In the genomic region with DNA sequence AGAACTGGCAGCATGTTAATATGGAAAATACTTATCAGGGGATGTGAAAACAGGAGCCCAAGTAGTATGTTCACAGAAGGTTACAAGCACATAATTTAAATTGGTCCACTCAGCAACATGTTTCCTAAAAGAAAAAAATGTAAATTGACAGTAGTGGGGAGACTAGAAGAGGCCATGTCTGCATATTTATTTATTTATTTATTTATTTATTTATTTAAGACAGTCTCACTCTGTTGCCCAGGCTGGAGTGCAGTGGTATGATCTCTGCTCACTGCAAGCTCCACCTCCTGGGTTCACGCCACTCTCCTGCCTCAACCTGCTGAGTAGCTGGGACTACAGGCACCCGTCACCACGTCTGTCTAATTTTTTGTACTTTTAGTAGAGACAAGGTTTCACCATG, we compare ENCODE assay signal across 1 cellular context.
A peak's percentile ranks its signal among the peaks of the same experiment; 100 is the strongest.
TF ChIP-seq lines count a peak whose summit lies in the region.

No MANE protein-coding gene starts in this region.

TF ChIP-seq in HEK293, 187 proteins besides CTCF, POLR2A, EP300 and RAD21 (continued from another document):
- TF ChIP-seq HIC1 (tag by site-specific recombination; IDR thresholded peaks at IDR 0.05) (no peak), ZNF664 (tag by site-specific recombination; IDR thresholded peaks at IDR 0.05) (0 out of 2 replicates have a peak, but pooled peaks have one; percentile 18), ZNF112 (tag by site-specific recombination; IDR thresholded peaks at IDR 0.05) (no peak), ZNF426 (tag by site-specific recombination; IDR thresholded peaks at IDR 0.05) (peak; percentile 46), ZNF394 (tag by site-specific recombination; IDR thresholded peaks at IDR 0.05; ENCODE audit: borderline replicate concordance) (peak; percentile 67; the same call in 1 of the 2 replicates)
- TF ChIP-seq, protein P1, sequence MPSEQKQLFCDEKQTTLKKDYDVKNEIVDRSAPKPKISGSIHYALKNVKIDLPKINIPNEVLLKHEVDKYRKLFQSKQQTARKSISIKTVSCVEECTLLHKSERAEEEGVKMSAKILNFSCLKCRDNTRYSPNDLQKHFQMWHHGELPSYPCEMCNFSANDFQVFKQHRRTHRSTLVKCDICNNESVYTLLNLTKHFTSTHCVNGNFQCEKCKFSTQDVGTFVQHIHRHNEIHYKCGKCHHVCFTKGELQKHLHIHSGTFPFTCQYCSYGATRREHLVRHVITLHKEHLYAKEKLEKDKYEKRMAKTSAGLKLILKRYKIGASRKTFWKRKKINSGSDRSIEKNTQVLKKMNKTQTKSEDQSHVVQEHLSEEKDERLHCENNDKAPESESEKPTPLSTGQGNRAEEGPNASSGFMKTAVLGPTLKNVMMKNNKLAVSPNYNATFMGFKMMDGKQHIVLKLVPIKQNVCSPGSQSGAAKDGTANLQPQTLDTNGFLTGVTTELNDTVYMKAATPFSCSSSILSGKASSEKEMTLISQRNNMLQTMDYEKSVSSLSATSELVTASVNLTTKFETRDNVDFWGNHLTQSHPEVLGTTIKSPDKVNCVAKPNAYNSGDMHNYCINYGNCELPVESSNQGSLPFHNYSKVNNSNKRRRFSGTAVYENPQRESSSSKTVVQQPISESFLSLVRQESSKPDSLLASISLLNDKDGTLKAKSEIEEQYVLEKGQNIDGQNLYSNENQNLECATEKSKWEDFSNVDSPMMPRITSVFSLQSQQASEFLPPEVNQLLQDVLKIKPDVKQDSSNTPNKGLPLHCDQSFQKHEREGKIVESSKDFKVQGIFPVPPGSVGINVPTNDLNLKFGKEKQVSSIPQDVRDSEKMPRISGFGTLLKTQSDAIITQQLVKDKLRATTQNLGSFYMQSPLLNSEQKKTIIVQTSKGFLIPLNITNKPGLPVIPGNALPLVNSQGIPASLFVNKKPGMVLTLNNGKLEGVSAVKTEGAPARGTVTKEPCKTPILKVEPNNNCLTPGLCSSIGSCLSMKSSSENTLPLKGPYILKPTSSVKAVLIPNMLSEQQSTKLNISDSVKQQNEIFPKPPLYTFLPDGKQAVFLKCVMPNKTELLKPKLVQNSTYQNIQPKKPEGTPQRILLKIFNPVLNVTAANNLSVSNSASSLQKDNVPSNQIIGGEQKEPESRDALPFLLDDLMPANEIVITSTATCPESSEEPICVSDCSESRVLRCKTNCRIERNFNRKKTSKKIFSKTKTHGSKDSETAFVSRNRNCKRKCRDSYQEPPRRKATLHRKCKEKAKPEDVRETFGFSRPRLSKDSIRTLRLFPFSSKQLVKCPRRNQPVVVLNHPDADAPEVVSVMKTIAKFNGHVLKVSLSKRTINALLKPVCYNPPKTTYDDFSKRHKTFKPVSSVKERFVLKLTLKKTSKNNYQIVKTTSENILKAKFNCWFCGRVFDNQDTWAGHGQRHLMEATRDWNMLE (tag by site-specific recombination; conservative IDR thresholded peaks at IDR 0.05; ENCODE audit: low read depth): peak; percentile 55
TF ChIP-seq in HEK293: peak in this region for 9.
